Comparison of ENCODE assay signal across 10 cellular contexts in the genomic region with DNA sequence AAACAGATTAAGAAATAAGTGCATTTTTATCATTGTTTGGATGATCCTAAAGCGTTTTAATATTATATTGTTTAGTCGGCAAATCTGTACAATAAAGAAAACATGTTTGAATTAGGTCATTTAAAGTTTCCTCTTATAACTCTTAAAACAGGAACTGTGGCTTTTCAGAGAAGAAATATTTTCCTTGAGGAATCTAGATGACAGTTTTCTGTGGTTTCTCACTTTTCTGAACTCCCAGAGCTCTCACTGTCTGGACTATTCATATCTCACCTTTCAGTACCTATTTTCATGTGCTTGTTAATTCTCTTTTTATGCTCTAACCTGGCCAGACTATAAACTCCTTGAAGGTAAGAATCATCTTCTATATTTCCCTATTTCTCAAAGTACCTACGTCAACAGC.
"Had no signal": no experiment of that assay in that cellular context is flagged by ENCODE, and none has a peak within 500 bp of the region (broad histone marks: within the 10 kb centered on the region; RNA-seq: fewer than 3 reads in every experiment).

No MANE protein-coding gene starts in this region.

- H3K27ac Mint-ChIP-seq: activated B cell treated with CpG ODN at 0.5 μM for 24 hours; activated CD4-positive, alpha-beta T cell treated with anti-CD3 and anti-CD28 coated beads, Interleukin-2, amount 10 ng/mL, durations not matched to agents 24 days and 14 days; activated naive CD4-positive, alpha-beta T cell treated with anti-CD3 and anti-CD28 coated beads for 36 hours; endodermal cell; naive B cell had no signal

- H3K27me3 Mint-ChIP-seq: activated B cell treated with CpG ODN at 0.5 μM for 24 hours had no signal

- H3K36me3 Mint-ChIP-seq: naive B cell had no signal

- DNase-seq: activated B cell treated with CpG ODN at 0.5 μM for 24 hours; activated CD4-positive, alpha-beta T cell treated with anti-CD3 and anti-CD28 coated beads, Interleukin-2, amount 10 ng/mL, durations not matched to agents 24 days and 14 days; activated naive CD4-positive, alpha-beta T cell treated with anti-CD3 and anti-CD28 coated beads for 36 hours; endodermal cell; erythroblast; hypothalamus; lower lobe of right lung; naive B cell; retina; T-helper 1 cell had no signal

- H3K4me1 Mint-ChIP-seq: endodermal cell, naive B cell had no signal

- ATAC-seq: lower lobe of right lung had no signal

- H3K9me3 Mint-ChIP-seq: activated B cell treated with CpG ODN at 0.5 μM for 24 hours; activated naive CD4-positive, alpha-beta T cell treated with anti-CD3 and anti-CD28 coated beads for 36 hours; endodermal cell had no signal

- H3K4me3 Mint-ChIP-seq: activated B cell treated with CpG ODN at 0.5 μM for 24 hours; activated CD4-positive, alpha-beta T cell treated with anti-CD3 and anti-CD28 coated beads, Interleukin-2, amount 10 ng/mL, durations not matched to agents 24 days and 14 days; activated naive CD4-positive, alpha-beta T cell treated with anti-CD3 and anti-CD28 coated beads for 36 hours; endodermal cell; naive B cell had no signal
